Comparison of ENCODE assay signal across 25 cellular contexts in the genomic region with DNA sequence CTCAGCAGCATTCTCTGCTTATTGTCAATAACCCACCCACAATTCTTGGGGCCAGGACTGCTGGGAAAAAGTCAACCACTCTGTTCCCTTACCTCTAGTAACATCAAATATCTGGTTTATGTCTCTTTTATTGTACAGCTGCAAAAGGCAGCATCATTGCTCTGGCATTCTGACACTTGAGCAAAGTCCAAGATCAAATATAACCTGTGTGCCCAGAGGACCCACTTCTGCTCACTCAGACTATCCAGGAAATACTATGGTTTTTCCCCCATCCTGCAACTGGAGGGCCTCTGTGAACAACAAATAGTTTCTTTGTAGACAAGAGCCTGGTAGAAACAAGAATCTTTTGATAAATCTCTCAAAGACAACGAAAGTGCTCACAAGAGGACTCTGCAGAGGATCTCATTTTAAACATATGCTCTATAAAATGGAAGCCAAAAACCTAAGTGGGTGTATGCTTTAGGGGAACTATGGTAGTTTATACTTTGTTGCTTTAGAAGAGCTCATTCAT.
"Had no signal": no experiment of that assay in that cellular context is flagged by ENCODE, and none has a peak within 500 bp of the region (broad histone marks: within the 10 kb centered on the region; RNA-seq: fewer than 3 reads in every experiment).

No MANE protein-coding gene starts in this region.

- FAIRE-seq: small intestine, urothelium cell line had no signal

- H3K27ac ChIP-seq: adrenal gland, ascending aorta, brain microvascular endothelial cell, heart right ventricle, lower lobe of right lung, right lobe of liver, transverse colon had no signal

- ATAC-seq: activated CD4-positive, alpha-beta T cell treated with anti-CD3 and anti-CD28 coated beads for 36 hours; activated T-cell treated with anti-CD3 and anti-CD28 coated beads, Interleukin-2, amount 50 U/mL, for 4 hours; heart right ventricle; left lobe of liver; lower lobe of right lung; naive thymus-derived CD4-positive, alpha-beta T cell; stimulated activated naive B cell treated with anti-CD40 and anti-IgM and Interleukin-4, amounts not matched to agents 10 μg/mL and 1 μg/mL and 100 μg/mL, for 72 hours had no signal

- DNase-seq: activated B cell treated with CpG ODN at 0.5 μM for 24 hours; activated CD4-positive, alpha-beta T cell treated with anti-CD3 and anti-CD28 coated beads for 36 hours; activated CD4-positive, alpha-beta T cell treated with anti-CD3 and anti-CD28 coated beads, Interleukin-2, amount 50 U/mL, for 4 hours; activated CD8-positive, alpha-beta memory T cell treated with anti-CD3 and anti-CD28 coated beads, Interleukin-2, amount 50 U/mL, for 48 hours; activated naive CD4-positive, alpha-beta T cell; activated T-cell treated with anti-CD3 and anti-CD28 coated beads, Interleukin-2, amount 50 U/mL, for 4 hours; brain microvascular endothelial cell; central memory CD4-positive, alpha-beta T cell; effector memory CD4-positive, alpha-beta T cell; heart right ventricle; islet precursor cell; lower lobe of right lung; naive thymus-derived CD4-positive, alpha-beta T cell; occipital lobe; posterior cingulate gyrus; right lobe of liver; stimulated activated CD8-positive, alpha-beta memory T cell treated with anti-CD3 and anti-CD28 coated beads, Interleukin-4, amount 100 ng/mL, for 48 hours; stimulated activated naive B cell treated with anti-CD40 and anti-IgM and Interleukin-4, amounts not matched to agents 10 μg/mL and 1 μg/mL and 100 μg/mL, for 72 hours; T-helper 9 cell; transverse colon had no signal
